Comparison of ENCODE assay signal across 9 cellular contexts in genomic region chr5:17257705-17258273, GRCh38. TPM values are rescaled to one million over a fixed set of nuclear protein-coding genes. Genes with fewer than 3 reads are reported as not detected.
DNase-seq lines count a peak whose midpoint lies in the region; ATAC-seq and TF ChIP-seq lines count a peak whose summit lies in the region.
"Had no signal": no experiment of that assay in that cellular context is flagged by ENCODE, and none has a peak within 500 bp of the region (broad histone marks: within the 10 kb centered on the region; RNA-seq: fewer than 3 reads in every experiment).

No MANE protein-coding gene starts in this region.

- H3K27me3 Mint-ChIP-seq in MCF 10A (ENCODE audit: insufficient read depth, unreplicated experiment) (no peaks in the 10 kb centered on the region), T-helper 17 cell (no peaks in the 10 kb centered on the region)

- CTCF ChIA-PET in MCF 10A (lab: Yijun Ruan, JAX) = no interaction called here

- peak; percentile 75 for ATAC-seq in HG02870 (IDR thresholded peaks at IDR 0.05; ENCODE audit: unreplicated experiment)
- peak; percentile 23 for ATAC-seq in T-helper 17 cell
- ATAC-seq in omental fat pad (ENCODE audit: low FRiP score) = no peak
- ATAC-seq: K562 had no signal

- H3K4me3 ChIP-seq in breast epithelium (no peak overlapping the region), foreskin fibroblast (ENCODE audit: low read depth in 1 of 2, low read length in 2 of 2) (no peak overlapping the region)
- H3K4me3 ChIP-seq: K562 had no signal

- no peak for DNase-seq in MCF 10A (ENCODE audit: unreplicated experiment)
- DNase-seq in breast epithelium (ENCODE audit: low spot score in 2 of 2) = no peak
- no peak for DNase-seq in T-helper 17 cell
- no peak for DNase-seq in DMS 273 (lab: John Stamatoyannopoulos, UW; ENCODE audit: unreplicated experiment)
- DNase-seq in omental fat pad (ENCODE audit: low spot score) = no peak
- DNase-seq in foreskin fibroblast = no peak
- DNase-seq in NCI-H1417 (lab: John Stamatoyannopoulos, UW) = no peak

- H3K36me3 ChIP-seq in breast epithelium = no peaks in the 10 kb centered on the region

- no peaks in the 10 kb centered on the region for H3K9me3 ChIP-seq in breast epithelium
- no peaks in the 10 kb centered on the region for H3K9me3 ChIP-seq in T-helper 17 cell (ENCODE audit: control insufficient read depth, low read length, poor library complexity, severe bottlenecking)

- TF ChIP-seq POLR2A in breast epithelium (IDR thresholded peaks at IDR 0.05) = no peak

- no peaks in the 10 kb centered on the region for H3K27me3 ChIP-seq in breast epithelium

- H3K36me3 Mint-ChIP-seq in MCF 10A (ENCODE audit: insufficient read depth, unreplicated experiment) = peaks cover 18% of the 10 kb centered on the region
- H3K36me3 Mint-ChIP-seq in T-helper 17 cell (ENCODE audit: low read depth) = no peaks in the 10 kb centered on the region

- no peaks in the 10 kb centered on the region for H3K4me1 ChIP-seq in breast epithelium

- H3K9me3 Mint-ChIP-seq in MCF 10A (ENCODE audit: unreplicated experiment) = peaks cover 13% of the 10 kb centered on the region

- no peak overlapping the region for H3K27ac ChIP-seq in breast epithelium

- intact Hi-C loops in MCF 10A (cut with micrococcal nuclease) (no loop called here), breast epithelium (cut with DNase I; ENCODE audit: low total_unique reads) (no loop called here)

- H3K4me3 Mint-ChIP-seq in MCF 10A (ENCODE audit: unreplicated experiment) = no peak overlapping the region
- no peak overlapping the region for H3K4me3 Mint-ChIP-seq in T-helper 17 cell

- no TSS peak for BruUV-seq in MCF 10A (replicated peaks; lab: Mats Ljungman, UMichigan)

- H3K27ac Mint-ChIP-seq in MCF 10A (ENCODE audit: low read depth, unreplicated experiment) (peak overlapping the region; percentile 64), T-helper 17 cell (no peak overlapping the region)

- H3K4me1 Mint-ChIP-seq in MCF 10A (ENCODE audit: insufficient read depth, unreplicated experiment) (peaks cover 47% of the 10 kb centered on the region), T-helper 17 cell (no peaks in the 10 kb centered on the region)

- TF ChIP-seq CTCF in MCF 10A (IDR thresholded peaks at IDR 0.05; ENCODE audit: unreplicated experiment) (no peak), breast epithelium (IDR thresholded peaks at IDR 0.05) (no peak), omental fat pad (IDR thresholded peaks at IDR 0.05) (no peak), foreskin fibroblast (IDR thresholded peaks at IDR 0.05; ENCODE audit: low read depth, low read length) (no peak)

- POLR2A ChIA-PET in MCF 10A (lab: Yijun Ruan, JAX) = interaction anchor here (0.6 kb wide), 2 partner anchors 130 to 1018 kb away, joined by 3 to 4 read pairs; no protein-coding TSS in a partner anchor

RNA-seq across cellular contexts. Expression of gene BASP1, which starts 40.4 kb away (rescaled TPM):
- total RNA-seq in MCF 10A (2022) = 76.3 and 84.5 TPM in 2 replicates
- total RNA-seq in breast epithelium = 10 to 100 TPM; 19.9 to 50.1 (median 34.9) TPM
- 1 to 10 TPM; 1.4 to 2.4 TPM for total RNA-seq in T-helper 17 cell
- 10 to 100 TPM; 19.8 to 53.9 (median 32.5) TPM for total RNA-seq in omental fat pad

Comparison
In these comparisons a context has a peak if more than half of its experiments do, and no peak if none do; other contexts are left out.
1. RNA of gene BASP1, which starts 40.4 kb away (total RNA-seq): 76.3 to 84.5 TPM in MCF 10A, 19.8 to 53.9 TPM in omental fat pad and 19.9 to 50.1 TPM in breast epithelium; 1.4 to 2.4 TPM in T-helper 17 cell; every median in the first group is over 4 times any median in the second.